10 cellular contexts compared by ENCODE assay signal in the genomic region with DNA sequence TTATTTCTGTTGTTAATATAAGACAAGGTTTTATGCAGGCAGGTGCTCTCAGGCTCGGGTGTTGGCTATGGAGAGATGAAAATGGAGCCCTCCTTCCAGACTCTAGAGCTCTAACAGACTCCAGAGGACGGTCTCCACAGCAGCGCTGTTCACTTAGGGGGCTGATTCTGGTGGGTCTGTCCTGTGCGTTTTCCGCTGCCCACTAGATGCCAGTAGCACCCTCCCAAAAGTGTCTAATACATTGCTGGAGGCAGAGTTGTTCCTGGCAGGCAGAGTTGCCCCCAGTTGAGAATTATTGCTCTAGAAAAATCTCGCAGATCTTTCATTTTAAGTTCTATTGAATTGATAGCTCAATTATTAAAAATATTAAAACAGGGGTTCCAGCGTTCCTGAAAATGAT.
DNase-seq lines count a peak whose midpoint lies in the region; ATAC-seq and TF ChIP-seq lines count a peak whose summit lies in the region.
"Had no signal": no experiment of that assay in that cellular context is flagged by ENCODE, and none has a peak within 500 bp of the region (broad histone marks: within the 10 kb centered on the region; RNA-seq: fewer than 3 reads in every experiment).

No MANE protein-coding gene starts in this region.

- H3K36me3 ChIP-seq in neural progenitor cell: no peaks in the 10 kb centered on the region
- peaks cover 7% of the 10 kb centered on the region for H3K36me3 ChIP-seq in breast epithelium

- no peak overlapping the region for H3K4me3 Mint-ChIP-seq in neural progenitor cell
- H3K4me3 Mint-ChIP-seq in effector memory CD8-positive, alpha-beta T cell: no peak overlapping the region
- H3K4me3 Mint-ChIP-seq: mesothelial cell of epicardium had no signal

- H2AFZ ChIP-seq in neural progenitor cell (replicated peaks): no peak overlapping the region

- no peaks in the 10 kb centered on the region for H3K4me1 ChIP-seq in neural progenitor cell
- no peaks in the 10 kb centered on the region for H3K4me1 ChIP-seq in breast epithelium

- TF ChIP-seq POLR2A in NB4 (IDR thresholded peaks at IDR 0.05; ENCODE audit: extremely low read depth, insufficient read length) (no peak), breast epithelium (IDR thresholded peaks at IDR 0.05) (no peak)

- H3K27ac ChIP-seq in neural progenitor cell (no peak overlapping the region), breast epithelium (no peak overlapping the region)
- H3K27ac ChIP-seq: KMS-11, thoracic aorta had no signal

- DNase-seq in ELR (ENCODE audit: low read depth): peak; percentile 14
- DNase-seq in NB4 (ENCODE audit: low read depth): peak; percentile 41
- peak; percentile 53 for DNase-seq in ecto neural progenitor cell (ENCODE audit: low spot score)
- peak; percentile 53 for DNase-seq in neural progenitor cell (ENCODE audit: low spot score)
- DNase-seq in effector memory CD8-positive, alpha-beta T cell: no peak
- DNase-seq in breast epithelium (ENCODE audit: low spot score in 2 of 2): no peak

- intact Hi-C loops in breast epithelium (cut with DNase I; ENCODE audit: low total_unique reads): loop anchor here (10.0 kb wide), 1 partner anchor 567 kb away; no protein-coding TSS in a partner anchor

- H3K27ac Mint-ChIP-seq in neural progenitor cell: no peak overlapping the region
- no peak overlapping the region for H3K27ac Mint-ChIP-seq in effector memory CD8-positive, alpha-beta T cell
- H3K27ac Mint-ChIP-seq: mesothelial cell of epicardium had no signal

- H3K9ac ChIP-seq in neural progenitor cell: no peak overlapping the region
- H3K9ac ChIP-seq: KMS-11 had no signal

- no peaks in the 10 kb centered on the region for H3K9me3 ChIP-seq in neural progenitor cell (ENCODE audit: low read depth)
- H3K9me3 ChIP-seq in breast epithelium: no peaks in the 10 kb centered on the region
- H3K9me3 ChIP-seq: thoracic aorta had no signal

- H3K79me2 ChIP-seq in neural progenitor cell (ENCODE audit: low read depth): no peaks in the 10 kb centered on the region

- no peak for ATAC-seq in activated CD4-positive, CD25-positive, alpha-beta regulatory T cell treated with anti-CD3 and anti-CD28 coated beads, Interleukin-2, amount 50 U/mL, for 24 hours
- no peak for ATAC-seq in effector memory CD8-positive, alpha-beta T cell (replicated peaks)

- no peaks in the 10 kb centered on the region for H3F3A ChIP-seq in neural progenitor cell (ENCODE audit: low read depth)

- TF ChIP-seq CTCF in NB4 (IDR thresholded peaks at IDR 0.05; ENCODE audit: low read depth, low read length) (peak; percentile 34), neural progenitor cell (IDR thresholded peaks at IDR 0.05) (peak; percentile 68), breast epithelium (IDR thresholded peaks at IDR 0.05) (no peak)

- peaks cover 32% of the 10 kb centered on the region for H3K36me3 Mint-ChIP-seq in neural progenitor cell
- H3K36me3 Mint-ChIP-seq in effector memory CD8-positive, alpha-beta T cell (ENCODE audit: insufficient read depth): peaks cover 71% of the 10 kb centered on the region

- no peaks in the 10 kb centered on the region for H3K27me3 Mint-ChIP-seq in neural progenitor cell (ENCODE audit: insufficient read depth, low read depth)
- no peaks in the 10 kb centered on the region for H3K27me3 Mint-ChIP-seq in effector memory CD8-positive, alpha-beta T cell

- H3K4me3 ChIP-seq in NB4 (ENCODE audit: low read depth, low read length) (no peak overlapping the region), neural progenitor cell (no peak overlapping the region), breast epithelium (no peak overlapping the region)
- H3K4me3 ChIP-seq: thoracic aorta had no signal

- no peaks in the 10 kb centered on the region for H3K27me3 ChIP-seq in neural progenitor cell
- no peaks in the 10 kb centered on the region for H3K27me3 ChIP-seq in breast epithelium

- no peaks in the 10 kb centered on the region for H3K4me1 Mint-ChIP-seq in neural progenitor cell
- no peaks in the 10 kb centered on the region for H3K4me1 Mint-ChIP-seq in effector memory CD8-positive, alpha-beta T cell (ENCODE audit: low read depth in 2 of 2)

- no peak overlapping the region for H3K4me2 ChIP-seq in neural progenitor cell
- H3K4me2 ChIP-seq: KMS-11 had no signal

- no peaks in the 10 kb centered on the region for H4K20me1 ChIP-seq in neural progenitor cell (ENCODE audit: low read depth)

- no peaks in the 10 kb centered on the region for H3K9me3 Mint-ChIP-seq in neural progenitor cell
- no peaks in the 10 kb centered on the region for H3K9me3 Mint-ChIP-seq in effector memory CD8-positive, alpha-beta T cell
- H3K9me3 Mint-ChIP-seq: mesothelial cell of epicardium had no signal

Comparison
In these comparisons a context has a peak if more than half of its experiments do, and no peak if none do; other contexts are left out.
1. DNase-seq: peak in ELR (single experiment), NB4 (single experiment), ecto neural progenitor cell (single experiment) and neural progenitor cell (single experiment); none in effector memory CD8-positive, alpha-beta T cell (0 of 3) and breast epithelium (0 of 2).
2. CTCF ChIP-seq: peak in NB4 (single experiment) and neural progenitor cell (single experiment); none in breast epithelium (0 of 3).